ENCODE assay signal across 11 cellular contexts in the genomic region with DNA sequence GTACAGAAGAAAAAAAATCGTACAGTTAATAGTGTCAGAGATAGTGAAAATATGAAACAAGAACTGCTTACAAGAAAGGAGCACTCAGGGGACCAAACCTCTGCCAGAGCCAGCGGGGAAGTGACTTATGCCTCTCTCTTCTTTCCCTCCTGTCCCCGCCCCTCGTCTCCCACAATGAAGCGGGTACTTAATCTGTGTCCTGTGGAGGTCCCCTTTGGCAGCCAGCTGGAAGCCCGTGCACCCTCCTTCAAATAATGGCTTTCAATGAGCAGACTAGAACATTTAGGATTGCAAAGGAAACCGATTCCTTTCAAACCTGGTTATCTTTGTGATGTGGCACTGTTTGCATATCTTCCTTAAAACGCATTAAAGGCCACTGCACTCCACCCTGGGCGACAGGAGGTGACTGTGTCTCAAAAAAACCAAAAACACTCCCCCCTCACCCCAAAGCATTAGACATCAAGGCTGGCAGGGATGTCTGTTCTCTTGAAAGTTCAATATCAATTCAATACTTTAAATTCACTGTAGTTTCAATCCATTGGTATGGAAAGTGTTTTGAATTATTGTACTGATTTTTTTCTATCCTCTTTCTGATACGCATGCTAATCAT. TPM values are rescaled to one million over a fixed set of nuclear protein-coding genes. Genes with fewer than 3 reads are reported as not detected.
DNase-seq lines count a peak whose midpoint lies in the region; ATAC-seq and TF ChIP-seq lines count a peak whose summit lies in the region.
"Not testable (repeated sequence)": the region's sequence is repeated elsewhere in the genome, so short reads cannot be mapped to it uniquely, and the experiment has no call there.
"Had no signal": no experiment of that assay in that cellular context is flagged by ENCODE, and none has a peak within 500 bp of the region (broad histone marks: within the 10 kb centered on the region; RNA-seq: fewer than 3 reads in every experiment).

No MANE protein-coding gene starts in this region.

- H3K4me3 Mint-ChIP-seq in activated naive CD4-positive, alpha-beta T cell treated with anti-CD3 and anti-CD28 coated beads for 36 hours: peak overlapping the region; percentile 82
- peak overlapping the region; percentile 65 for H3K4me3 Mint-ChIP-seq in endodermal cell
- H3K4me3 Mint-ChIP-seq in naive B cell: peak overlapping the region in 5 of 8 donors; percentile 76 to 99 (median 98)

- not testable (repeated sequence) for TF ChIP-seq CTCF in DOHH2 (IDR thresholded peaks at IDR 0.05; ENCODE audit: low read depth, low read length, poor library complexity, severe bottlenecking); PC-9 (conservative IDR thresholded peaks at IDR 0.05); endodermal cell (conservative IDR thresholded peaks at IDR 0.05)

- H3K27me3 ChIP-seq in DOHH2 (ENCODE audit: control insufficient read depth, low read length); PC-9 (ENCODE audit: insufficient read depth, low read depth); endodermal cell (ENCODE audit: control insufficient read depth, insufficient read depth, low read length, poor library complexity, severe bottlenecking): not testable (repeated sequence)

- H3K9me3 ChIP-seq in DOHH2 (ENCODE audit: control insufficient read depth, insufficient read depth, low read length); PC-9 (ENCODE audit: insufficient read depth, low read depth); endodermal cell (ENCODE audit: control insufficient read depth, low read length): not testable (repeated sequence)

- not testable (repeated sequence) for H3F3A ChIP-seq in DOHH2 (ENCODE audit: control insufficient read depth, insufficient read depth); PC-9 (ENCODE audit: insufficient read depth, low read depth)

- POLR2A ChIA-PET in PC-9 (lab: Charles Lee; ENCODE audit: unreplicated experiment): not testable (repeated sequence)

- peak overlapping the region; percentile 99 for H3K27ac Mint-ChIP-seq in activated naive CD4-positive, alpha-beta T cell treated with anti-CD3 and anti-CD28 coated beads for 36 hours
- H3K27ac Mint-ChIP-seq in endodermal cell (peak overlapping the region; percentile 99), naive B cell (peak overlapping the region in 5 of 6 donors; percentile 22 to 100 (median 100))

- peaks cover 29% of the 10 kb centered on the region for H3K4me1 Mint-ChIP-seq in activated naive CD4-positive, alpha-beta T cell treated with anti-CD3 and anti-CD28 coated beads for 36 hours (ENCODE audit: low read depth)
- peaks cover 20% of the 10 kb centered on the region for H3K4me1 Mint-ChIP-seq in endodermal cell
- peaks cover 16 to 28% (median 20%) of the 10 kb centered on the region in 3 donors for H3K4me1 Mint-ChIP-seq in naive B cell

- not testable (repeated sequence) for H3K4me1 ChIP-seq in DOHH2 (ENCODE audit: control insufficient read depth, low read length); PC-9 (replicated peaks; ENCODE audit: insufficient read depth); endodermal cell (ENCODE audit: control insufficient read depth, insufficient read depth, low read length)

- H3K4me3 ChIP-seq in DOHH2 (ENCODE audit: low read length) (peak overlapping the region; percentile 69; the same call in 1 of the 2 replicates), PC-9 (peak overlapping the region; percentile 62; the same call in 1 of the 2 replicates), endodermal cell (ENCODE audit: low read length) (peak overlapping the region; percentile 45)

- not testable (repeated sequence) for H3K27me3 Mint-ChIP-seq in activated naive CD4-positive, alpha-beta T cell treated with anti-CD3 and anti-CD28 coated beads for 36 hours (ENCODE audit: low read depth); endodermal cell (ENCODE audit: insufficient read depth); naive B cell

- intact Hi-C loops in PC-9 (cut with micrococcal nuclease; ENCODE audit: unreplicated experiment); activated naive CD4-positive, alpha-beta T cell treated with anti-CD3 and anti-CD28 coated beads for 36 hours (cut with micrococcal nuclease): not testable (repeated sequence)

- not testable (repeated sequence) for H3K36me3 ChIP-seq in DOHH2 (ENCODE audit: control insufficient read depth, low read length); PC-9 (ENCODE audit: low read depth); endodermal cell (ENCODE audit: control insufficient read depth, insufficient read depth, low read length)

- H3K36me3 Mint-ChIP-seq in activated naive CD4-positive, alpha-beta T cell treated with anti-CD3 and anti-CD28 coated beads for 36 hours (ENCODE audit: low read depth); endodermal cell (ENCODE audit: low read depth); naive B cell: not testable (repeated sequence)

- H3K79me2 ChIP-seq in DOHH2 (ENCODE audit: control insufficient read depth, low read length); PC-9 (ENCODE audit: low read depth): not testable (repeated sequence)

- H3K9ac ChIP-seq in endodermal cell (ENCODE audit: extremely low read depth, low read length, poor library complexity, severe bottlenecking): not testable (repeated sequence)

- CTCF ChIA-PET in PC-9 (lab: Charles Lee); activated naive CD4-positive, alpha-beta T cell treated with anti-CD3 and anti-CD28 coated beads for 36 hours (lab: Charles Lee): not testable (repeated sequence)

- DNase-seq in PC-9, endodermal cell, naive B cell: not testable (repeated sequence)
- peak; percentile 42 for DNase-seq in activated CD4-positive, alpha-beta T cell treated with anti-CD3 and anti-CD28 coated beads, Interleukin-2, amount 50 U/mL, for 1 hour
- DNase-seq in activated naive CD4-positive, alpha-beta T cell treated with anti-CD3 and anti-CD28 coated beads for 36 hours: peak; percentile 68
- peak; percentile 27 to 36 for DNase-seq in stimulated activated CD4-positive, alpha-beta T cell treated with anti-CD3 and anti-CD28 coated beads, Interleukin-2, amount 100 ng/mL, for 24 hours

- not testable (repeated sequence) for H3K9me3 Mint-ChIP-seq in activated naive CD4-positive, alpha-beta T cell treated with anti-CD3 and anti-CD28 coated beads for 36 hours; endodermal cell; naive B cell

- not testable (repeated sequence) for H2AFZ ChIP-seq in PC-9

- BruUV-seq in PC-9 (replicated peaks; lab: Mats Ljungman, UMichigan): not testable (repeated sequence)

- 20% methylated on average over 1 of the region's 10 CpGs; no CpG with 5 or more reads in 1 of the 2 experiments for WGBS in endodermal cell (ENCODE audit: insufficient coverage in 1 of 2, insufficient read length in 1 of 2), 2 experiments

- ATAC-seq in naive B cell (ENCODE audit: low read depth in 2 of 2): not testable (repeated sequence)

- not testable (repeated sequence) for H3K9me2 ChIP-seq in DOHH2 (replicated peaks; ENCODE audit: control insufficient read depth, low read length); PC-9 (ENCODE audit: insufficient read depth)

- H4K20me1 ChIP-seq in DOHH2 (ENCODE audit: control insufficient read depth, insufficient read depth, low read depth, low read length); PC-9 (ENCODE audit: insufficient read depth): not testable (repeated sequence)

- H3K27ac ChIP-seq in DOHH2 (ENCODE audit: low read depth, low read length); endodermal cell (ENCODE audit: low read depth, low read length): not testable (repeated sequence)
- peak overlapping the region; percentile 95; the same call in 1 of the 2 replicates for H3K27ac ChIP-seq in PC-9

- peak overlapping the region; percentile 65 for H3K4me2 ChIP-seq in DOHH2 (ENCODE audit: low read length)
- peak overlapping the region; percentile 87 for H3K4me2 ChIP-seq in PC-9

RNA-seq across cellular contexts. Expression of a gene that starts 51.7 kb away (rescaled TPM):
- total RNA-seq in PC-9 (2021) (not detected in 2 replicates), endodermal cell (not detected)
- under 1 TPM; 0.41 to 0.57 TPM for total RNA-seq in activated naive CD4-positive, alpha-beta T cell treated with anti-CD3 and anti-CD28 coated beads for 36 hours
- polyA plus RNA-seq in endodermal cell (2013, experiment 1 of 2): not detected
- not detected for polyA plus RNA-seq in endodermal cell (2013, experiment 2 of 2)
- polyA plus RNA-seq in naive B cell (ENCODE audit: low read depth in 6 of 6): not detected
- total RNA-seq: chondrocyte, GM23248, heart right ventricle had no signal
- polyA plus RNA-seq: esophagus, GM23248 had no signal
